8 cellular contexts compared by ENCODE assay signal in the genomic region with DNA sequence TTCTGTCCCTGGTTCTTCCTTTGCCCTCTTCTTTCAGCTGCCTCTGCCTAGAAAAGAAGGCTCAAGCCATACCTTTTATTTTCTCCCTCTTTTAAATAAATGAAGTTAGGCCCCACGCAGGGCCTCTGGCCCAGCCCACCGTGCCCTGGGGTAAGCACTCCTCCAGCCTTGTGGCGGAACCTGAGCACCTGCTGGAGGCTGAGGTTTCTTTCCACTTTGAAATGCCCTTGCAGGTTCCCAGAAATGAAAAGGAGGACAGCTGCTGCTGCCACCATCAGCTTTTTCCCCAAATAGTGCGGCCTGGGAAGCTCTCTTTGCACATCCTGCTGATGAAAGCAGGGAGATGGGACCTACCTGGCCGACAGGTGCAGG.
A peak's percentile ranks its signal among the peaks of the same experiment; 100 is the strongest.
DNase-seq lines count a peak whose midpoint lies in the region; ATAC-seq and TF ChIP-seq lines count a peak whose summit lies in the region.

No MANE protein-coding gene starts in this region.

- no peaks in the 10 kb centered on the region for H3K27me3 Mint-ChIP-seq in stimulated activated naive CD8-positive, alpha-beta T cell treated with anti-CD3 and anti-CD28 coated beads, Interleukin-15, Interleukin-2, amounts not matched to agents 100 ng/mL and 50 ng/mL, for 24 hours
- peaks cover 0 to 12% (median 7%) of the 10 kb centered on the region in 3 donors for H3K27me3 Mint-ChIP-seq in immature natural killer cell (ENCODE audit: low read depth in 3 of 3)

- no peaks in the 10 kb centered on the region for H3K9me3 Mint-ChIP-seq in stimulated activated naive CD8-positive, alpha-beta T cell treated with anti-CD3 and anti-CD28 coated beads, Interleukin-15, Interleukin-2, amounts not matched to agents 100 ng/mL and 50 ng/mL, for 24 hours
- H3K9me3 Mint-ChIP-seq in immature natural killer cell = no peaks in the 10 kb centered on the region

- H3K27ac Mint-ChIP-seq in stimulated activated naive CD8-positive, alpha-beta T cell treated with anti-CD3 and anti-CD28 coated beads, Interleukin-15, Interleukin-2, amounts not matched to agents 100 ng/mL and 50 ng/mL, for 24 hours = peak overlapping the region; percentile 98
- peak overlapping the region; percentile 55 to 98 (median 91) for H3K27ac Mint-ChIP-seq in immature natural killer cell

- H3K4me3 ChIP-seq in foreskin fibroblast (ENCODE audit: low read depth in 1 of 2, low read length in 2 of 2) = no peak overlapping the region

- H3K4me3 Mint-ChIP-seq in stimulated activated naive CD8-positive, alpha-beta T cell treated with anti-CD3 and anti-CD28 coated beads, Interleukin-15, Interleukin-2, amounts not matched to agents 100 ng/mL and 50 ng/mL, for 24 hours = peak overlapping the region; percentile 72
- H3K4me3 Mint-ChIP-seq in immature natural killer cell = peak overlapping the region; percentile 45 to 85 (median 70)

- ATAC-seq in stimulated activated naive CD8-positive, alpha-beta T cell treated with anti-CD3 and anti-CD28 coated beads, Interleukin-15, Interleukin-2, amounts not matched to agents 100 U/mL and 50 U/mL, for 24 hours = no peak
- no peak for ATAC-seq in omental fat pad (ENCODE audit: low FRiP score)

- peaks cover 2% of the 10 kb centered on the region for H3K36me3 Mint-ChIP-seq in stimulated activated naive CD8-positive, alpha-beta T cell treated with anti-CD3 and anti-CD28 coated beads, Interleukin-15, Interleukin-2, amounts not matched to agents 100 ng/mL and 50 ng/mL, for 24 hours (ENCODE audit: low read depth)
- no peaks in the 10 kb centered on the region for H3K36me3 Mint-ChIP-seq in immature natural killer cell

- DNase-seq in stimulated activated naive CD8-positive, alpha-beta T cell treated with anti-CD3 and anti-CD28 coated beads, Interleukin-15, Interleukin-2, amounts not matched to agents 100 U/mL and 50 U/mL, for 24 hours = no peak
- DNase-seq in NCI-H510A (lab: John Stamatoyannopoulos, UW) (peak; percentile 72), immature natural killer cell (no peak), SKM-1 (lab: John Stamatoyannopoulos, UW; ENCODE audit: unreplicated experiment) (no peak), omental fat pad (ENCODE audit: low spot score) (no peak), cortex of kidney (lab: John Stamatoyannopoulos, UW) (no peak), foreskin fibroblast (no peak)

- TF ChIP-seq CTCF in omental fat pad (IDR thresholded peaks at IDR 0.05) (no peak), foreskin fibroblast (IDR thresholded peaks at IDR 0.05; ENCODE audit: low read depth, low read length) (no peak)

- H3K4me1 Mint-ChIP-seq in stimulated activated naive CD8-positive, alpha-beta T cell treated with anti-CD3 and anti-CD28 coated beads, Interleukin-15, Interleukin-2, amounts not matched to agents 100 ng/mL and 50 ng/mL, for 24 hours (ENCODE audit: low read depth) = peaks cover 84% of the 10 kb centered on the region
- peaks cover 63 to 88% of the 10 kb centered on the region in 2 donors for H3K4me1 Mint-ChIP-seq in immature natural killer cell
